Comparison of ENCODE assay signal across 1 cellular context in the genomic region with DNA sequence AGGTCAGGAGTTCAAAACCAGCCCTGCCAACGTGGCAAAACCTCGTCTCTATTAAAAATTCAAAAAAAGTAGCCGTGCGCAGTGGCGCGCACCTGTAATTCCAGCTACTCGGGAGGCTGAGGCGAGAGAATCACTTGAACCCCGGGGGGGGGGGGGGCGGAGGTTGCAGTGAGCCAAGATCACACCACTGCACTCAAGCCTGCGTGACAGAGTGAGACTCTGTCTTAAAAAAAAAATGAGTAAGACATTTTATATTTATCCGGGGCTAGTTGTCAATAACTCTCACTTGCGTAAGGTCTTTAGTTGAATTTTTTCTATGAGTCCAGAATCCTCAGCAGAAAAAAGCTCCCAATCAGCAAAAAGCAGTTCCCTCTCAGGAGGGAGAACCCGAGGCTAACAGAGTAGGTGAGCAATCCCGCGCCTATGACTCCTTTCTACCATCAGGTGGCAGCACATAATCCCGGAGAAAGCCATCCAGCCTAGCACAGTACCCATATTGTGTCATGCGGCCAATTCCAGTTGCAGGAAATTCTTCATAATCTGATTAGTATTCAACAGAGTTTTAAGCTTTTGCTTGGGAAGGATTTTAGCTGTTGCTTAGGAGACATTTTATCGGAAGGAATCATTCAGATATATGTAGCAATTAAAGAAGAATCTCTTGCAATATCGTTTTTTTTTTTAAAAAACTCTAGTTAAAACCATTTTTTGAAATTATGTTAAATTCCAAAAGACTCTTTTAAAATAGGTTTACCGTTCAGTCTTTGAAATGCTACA.
A peak's percentile ranks its signal among the peaks of the same experiment; 100 is the strongest.
TF ChIP-seq lines count a peak whose summit lies in the region.

No MANE protein-coding gene starts in this region.

TF ChIP-seq in K562, 482 proteins besides CTCF, POLR2A, EP300 and RAD21:
- TF ChIP-seq HOXB6 (CRISPR knock-in tag; IDR thresholded peaks at IDR 0.05; ENCODE audit: borderline replicate concordance) (no peak), C11orf30 (IDR thresholded peaks at IDR 0.05; ENCODE audit: low read depth) (peak; percentile 81), JUND (IDR thresholded peaks at IDR 0.05; ENCODE audit: borderline replicate concordance, low read depth, low read length) (0 out of 2 replicates have a peak, but pooled peaks have one; percentile 37), JUND (tag; IDR thresholded peaks at IDR 0.05; ENCODE audit: borderline replicate concordance, low read depth, low read length) (no peak; the same call in 2 of the 3 replicates), MAFF (IDR thresholded peaks at IDR 0.05; ENCODE audit: low read length) (peak; percentile 73), ARID1B (IDR thresholded peaks at IDR 0.05) (no peak), KDM2B (CRISPR knock-in tag; IDR thresholded peaks at IDR 0.05) (no peak), ATF7 (IDR thresholded peaks at IDR 0.05) (0 out of 2 replicates have a peak, but pooled peaks have one; percentile 25), KLF16 (IDR thresholded peaks at IDR 0.05) (peak; percentile 31; the same call in 1 of the 2 replicates), ZNF785 (CRISPR knock-in tag; IDR thresholded peaks at IDR 0.05) (no peak), ZNF316 (IDR thresholded peaks at IDR 0.05) (peak; percentile 92), PRPF4 (IDR thresholded peaks at IDR 0.05; ENCODE audit: insufficient read depth, low read depth, low read length, poor library complexity, severe bottlenecking) (no peak), MYC (IDR thresholded peaks at IDR 0.05; ENCODE audit: low read depth, low read length) (peak; percentile 35; the same call in 1 of the 2 replicates), MYC (CRISPR knock-in tag; IDR thresholded peaks at IDR 0.05; ENCODE audit: borderline replicate concordance, low read depth) (no peak), ZNF140 (CRISPR knock-in tag; IDR thresholded peaks at IDR 0.05) (no peak), SMC3 (conservative IDR thresholded peaks at IDR 0.05; ENCODE audit: insufficient read depth, low read depth, low read length) (peak; percentile 37; the same call in 1 of the 2 replicates), SNIP1 (IDR thresholded peaks at IDR 0.05; ENCODE audit: low read depth) (no peak), MAFK (IDR thresholded peaks at IDR 0.05; ENCODE audit: low read length) (peak; percentile 76), ZNF3 (CRISPR knock-in tag; IDR thresholded peaks at IDR 0.05) (no peak), MAFG (tag; conservative IDR thresholded peaks at IDR 0.05) (peak; percentile 82), ZNF239 (CRISPR knock-in tag; IDR thresholded peaks at IDR 0.05) (no peak), CEBPG (CRISPR knock-in tag; IDR thresholded peaks at IDR 0.05) (peak; percentile 22; the same call in 1 of the 2 replicates), CEBPG (tag; conservative IDR thresholded peaks at IDR 0.05 in 1 of 2, IDR thresholded peaks at IDR 0.05 in 1 of 2) (peak in 1 of 2 experiments; percentile 22; a peak in 1 of 4 replicates), CEBPB (tag; IDR thresholded peaks at IDR 0.05) (peak; percentile 60), YY1 (IDR thresholded peaks at IDR 0.05; ENCODE audit: borderline replicate concordance in 1 of 3, control insufficient read depth in 1 of 3, extremely low read depth in 1 of 3, insufficient read depth in 3 of 3, insufficient read length in 1 of 3, insufficient replicate concordance in 2 of 3, low read depth in 1 of 3, low read length in 2 of 3) (peak in 1 of 3 experiments; percentile 19), POLR2AphosphoS5 (IDR thresholded peaks at IDR 0.05; ENCODE audit: control insufficient read depth, insufficient read depth, low read depth, low read length) (no peak), SPI1 (IDR thresholded peaks at IDR 0.05; ENCODE audit: borderline replicate concordance, low read depth, low read length) (peak; percentile 14; the same call in 1 of the 2 replicates), TEAD4 (IDR thresholded peaks at IDR 0.05; ENCODE audit: low read length) (0 out of 2 replicates have a peak, but pooled peaks have one; percentile 24), TEAD4 (CRISPR knock-in tag; IDR thresholded peaks at IDR 0.05; ENCODE audit: borderline replicate concordance) (no peak)
- TF ChIP-seq, protein P1, sequence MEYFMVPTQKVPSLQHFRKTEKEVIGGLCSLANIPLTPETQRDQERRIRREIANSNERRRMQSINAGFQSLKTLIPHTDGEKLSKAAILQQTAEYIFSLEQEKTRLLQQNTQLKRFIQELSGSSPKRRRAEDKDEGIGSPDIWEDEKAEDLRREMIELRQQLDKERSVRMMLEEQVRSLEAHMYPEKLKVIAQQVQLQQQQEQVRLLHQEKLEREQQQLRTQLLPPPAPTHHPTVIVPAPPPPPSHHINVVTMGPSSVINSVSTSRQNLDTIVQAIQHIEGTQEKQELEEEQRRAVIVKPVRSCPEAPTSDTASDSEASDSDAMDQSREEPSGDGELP (CRISPR knock-in tag; IDR thresholded peaks at IDR 0.05; ENCODE audit: borderline replicate concordance): no peak
- TF ChIP-seq, protein P2, sequence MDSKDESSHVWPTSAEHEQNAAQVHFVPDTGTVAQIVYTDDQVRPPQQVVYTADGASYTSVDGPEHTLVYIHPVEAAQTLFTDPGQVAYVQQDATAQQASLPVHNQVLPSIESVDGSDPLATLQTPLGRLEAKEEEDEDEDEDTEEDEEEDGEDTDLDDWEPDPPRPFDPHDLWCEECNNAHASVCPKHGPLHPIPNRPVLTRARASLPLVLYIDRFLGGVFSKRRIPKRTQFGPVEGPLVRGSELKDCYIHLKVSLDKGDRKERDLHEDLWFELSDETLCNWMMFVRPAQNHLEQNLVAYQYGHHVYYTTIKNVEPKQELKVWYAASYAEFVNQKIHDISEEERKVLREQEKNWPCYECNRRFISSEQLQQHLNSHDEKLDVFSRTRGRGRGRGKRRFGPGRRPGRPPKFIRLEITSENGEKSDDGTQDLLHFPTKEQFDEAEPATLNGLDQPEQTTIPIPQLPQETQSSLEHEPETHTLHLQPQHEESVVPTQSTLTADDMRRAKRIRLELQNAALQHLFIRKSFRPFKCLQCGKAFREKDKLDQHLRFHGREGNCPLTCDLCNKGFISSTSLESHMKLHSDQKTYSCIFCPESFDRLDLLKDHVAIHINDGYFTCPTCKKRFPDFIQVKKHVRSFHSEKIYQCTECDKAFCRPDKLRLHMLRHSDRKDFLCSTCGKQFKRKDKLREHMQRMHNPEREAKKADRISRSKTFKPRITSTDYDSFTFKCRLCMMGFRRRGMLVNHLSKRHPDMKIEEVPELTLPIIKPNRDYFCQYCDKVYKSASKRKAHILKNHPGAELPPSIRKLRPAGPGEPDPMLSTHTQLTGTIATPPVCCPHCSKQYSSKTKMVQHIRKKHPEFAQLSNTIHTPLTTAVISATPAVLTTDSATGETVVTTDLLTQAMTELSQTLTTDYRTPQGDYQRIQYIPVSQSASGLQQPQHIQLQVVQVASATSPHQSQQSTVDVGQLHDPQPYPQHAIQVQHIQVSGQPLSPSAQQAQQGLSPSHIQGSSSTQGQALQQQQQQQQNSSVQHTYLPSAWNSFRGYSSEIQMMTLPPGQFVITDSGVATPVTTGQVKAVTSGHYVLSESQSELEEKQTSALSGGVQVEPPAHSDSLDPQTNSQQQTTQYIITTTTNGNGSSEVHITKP (IDR thresholded peaks at IDR 0.05; ENCODE audit: partially characterized antibody): peak; percentile 7
- TF ChIP-seq, protein P3, sequence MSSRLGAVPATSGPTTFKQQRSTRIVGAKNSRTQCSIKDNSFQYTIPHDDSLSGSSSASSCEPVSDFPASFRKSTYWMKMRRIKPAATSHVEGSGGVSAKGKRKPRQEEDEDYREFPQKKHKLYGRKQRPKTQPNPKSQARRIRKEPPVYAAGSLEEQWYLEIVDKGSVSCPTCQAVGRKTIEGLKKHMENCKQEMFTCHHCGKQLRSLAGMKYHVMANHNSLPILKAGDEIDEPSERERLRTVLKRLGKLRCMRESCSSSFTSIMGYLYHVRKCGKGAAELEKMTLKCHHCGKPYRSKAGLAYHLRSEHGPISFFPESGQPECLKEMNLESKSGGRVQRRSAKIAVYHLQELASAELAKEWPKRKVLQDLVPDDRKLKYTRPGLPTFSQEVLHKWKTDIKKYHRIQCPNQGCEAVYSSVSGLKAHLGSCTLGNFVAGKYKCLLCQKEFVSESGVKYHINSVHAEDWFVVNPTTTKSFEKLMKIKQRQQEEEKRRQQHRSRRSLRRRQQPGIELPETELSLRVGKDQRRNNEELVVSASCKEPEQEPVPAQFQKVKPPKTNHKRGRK (tag; IDR thresholded peaks at IDR 0.05): peak; percentile 47; the same call in 1 of the 2 replicates
- TF ChIP-seq, protein P4, sequence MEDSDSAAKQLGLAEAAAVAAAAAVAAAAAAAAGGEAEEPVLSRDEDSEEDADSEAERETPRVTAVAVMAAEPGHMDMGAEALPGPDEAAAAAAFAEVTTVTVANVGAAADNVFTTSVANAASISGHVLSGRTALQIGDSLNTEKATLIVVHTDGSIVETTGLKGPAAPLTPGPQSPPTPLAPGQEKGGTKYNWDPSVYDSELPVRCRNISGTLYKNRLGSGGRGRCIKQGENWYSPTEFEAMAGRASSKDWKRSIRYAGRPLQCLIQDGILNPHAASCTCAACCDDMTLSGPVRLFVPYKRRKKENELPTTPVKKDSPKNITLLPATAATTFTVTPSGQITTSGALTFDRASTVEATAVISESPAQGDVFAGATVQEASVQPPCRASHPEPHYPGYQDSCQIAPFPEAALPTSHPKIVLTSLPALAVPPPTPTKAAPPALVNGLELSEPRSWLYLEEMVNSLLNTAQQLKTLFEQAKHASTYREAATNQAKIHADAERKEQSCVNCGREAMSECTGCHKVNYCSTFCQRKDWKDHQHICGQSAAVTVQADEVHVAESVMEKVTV (CRISPR knock-in tag; IDR thresholded peaks at IDR 0.05): peak; percentile 31; the same call in 1 of the 2 replicates
